Comparison of ENCODE assay signal across 1 cellular context in the genomic region with DNA sequence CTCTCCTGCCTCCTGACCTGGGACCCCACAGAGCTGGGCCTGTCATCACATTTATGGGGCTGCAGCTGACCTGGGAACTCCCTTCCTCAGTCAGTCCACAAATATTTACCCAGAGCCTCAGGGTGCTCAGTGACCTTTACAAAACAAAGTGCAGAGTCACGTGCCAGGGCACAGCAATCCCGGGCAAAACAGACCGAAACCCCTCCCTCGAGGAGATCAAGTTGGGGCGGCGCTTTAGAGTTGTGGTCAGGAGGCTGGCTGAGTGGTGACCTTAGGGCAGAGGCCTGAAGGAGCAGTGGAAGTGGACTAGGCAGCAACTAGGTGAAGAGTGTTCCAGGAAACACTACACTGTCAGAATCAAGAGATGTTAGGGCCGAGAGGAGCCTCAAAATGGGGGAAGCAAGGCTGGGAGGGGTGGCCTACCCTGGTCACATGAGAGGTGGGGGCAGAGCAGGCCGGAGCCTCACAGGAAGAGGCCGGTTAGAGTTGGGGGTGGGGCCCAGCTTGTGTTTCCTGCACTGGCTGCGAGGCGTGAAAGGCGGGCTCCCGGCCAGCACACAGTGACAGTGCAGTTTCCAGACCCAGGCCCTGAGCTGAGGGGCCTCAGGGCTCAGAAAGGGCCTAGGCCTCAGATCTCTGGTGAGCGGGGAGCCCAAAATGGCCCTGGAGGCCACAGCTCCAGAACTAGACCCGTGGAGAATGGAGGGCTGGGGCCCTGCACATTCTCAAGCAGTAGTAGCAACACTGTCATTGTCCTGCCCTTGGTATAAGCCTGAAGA.
TF ChIP-seq lines count a peak whose summit lies in the region.

No MANE protein-coding gene starts in this region.

TF ChIP-seq in PFSK-1, 5 proteins besides CTCF, POLR2A, EP300 and RAD21 (continued from another document):
- TF ChIP-seq, protein P1, sequence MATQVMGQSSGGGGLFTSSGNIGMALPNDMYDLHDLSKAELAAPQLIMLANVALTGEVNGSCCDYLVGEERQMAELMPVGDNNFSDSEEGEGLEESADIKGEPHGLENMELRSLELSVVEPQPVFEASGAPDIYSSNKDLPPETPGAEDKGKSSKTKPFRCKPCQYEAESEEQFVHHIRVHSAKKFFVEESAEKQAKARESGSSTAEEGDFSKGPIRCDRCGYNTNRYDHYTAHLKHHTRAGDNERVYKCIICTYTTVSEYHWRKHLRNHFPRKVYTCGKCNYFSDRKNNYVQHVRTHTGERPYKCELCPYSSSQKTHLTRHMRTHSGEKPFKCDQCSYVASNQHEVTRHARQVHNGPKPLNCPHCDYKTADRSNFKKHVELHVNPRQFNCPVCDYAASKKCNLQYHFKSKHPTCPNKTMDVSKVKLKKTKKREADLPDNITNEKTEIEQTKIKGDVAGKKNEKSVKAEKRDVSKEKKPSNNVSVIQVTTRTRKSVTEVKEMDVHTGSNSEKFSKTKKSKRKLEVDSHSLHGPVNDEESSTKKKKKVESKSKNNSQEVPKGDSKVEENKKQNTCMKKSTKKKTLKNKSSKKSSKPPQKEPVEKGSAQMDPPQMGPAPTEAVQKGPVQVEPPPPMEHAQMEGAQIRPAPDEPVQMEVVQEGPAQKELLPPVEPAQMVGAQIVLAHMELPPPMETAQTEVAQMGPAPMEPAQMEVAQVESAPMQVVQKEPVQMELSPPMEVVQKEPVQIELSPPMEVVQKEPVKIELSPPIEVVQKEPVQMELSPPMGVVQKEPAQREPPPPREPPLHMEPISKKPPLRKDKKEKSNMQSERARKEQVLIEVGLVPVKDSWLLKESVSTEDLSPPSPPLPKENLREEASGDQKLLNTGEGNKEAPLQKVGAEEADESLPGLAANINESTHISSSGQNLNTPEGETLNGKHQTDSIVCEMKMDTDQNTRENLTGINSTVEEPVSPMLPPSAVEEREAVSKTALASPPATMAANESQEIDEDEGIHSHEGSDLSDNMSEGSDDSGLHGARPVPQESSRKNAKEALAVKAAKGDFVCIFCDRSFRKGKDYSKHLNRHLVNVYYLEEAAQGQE (IDR thresholded peaks at IDR 0.05; ENCODE audit: insufficient read depth in 1 of 2, low read depth in 2 of 2, low read length in 2 of 2), result peak in 1 of 2 experiments; percentile 35; a peak in 1 of 4 replicates
- TF ChIP-seq TAF1 (IDR thresholded peaks at IDR 0.05; ENCODE audit: borderline replicate concordance, insufficient read depth, low read length), result peak; percentile 51; the same call in 1 of the 2 replicates
